7 cellular contexts compared by ENCODE assay signal in the genomic region with DNA sequence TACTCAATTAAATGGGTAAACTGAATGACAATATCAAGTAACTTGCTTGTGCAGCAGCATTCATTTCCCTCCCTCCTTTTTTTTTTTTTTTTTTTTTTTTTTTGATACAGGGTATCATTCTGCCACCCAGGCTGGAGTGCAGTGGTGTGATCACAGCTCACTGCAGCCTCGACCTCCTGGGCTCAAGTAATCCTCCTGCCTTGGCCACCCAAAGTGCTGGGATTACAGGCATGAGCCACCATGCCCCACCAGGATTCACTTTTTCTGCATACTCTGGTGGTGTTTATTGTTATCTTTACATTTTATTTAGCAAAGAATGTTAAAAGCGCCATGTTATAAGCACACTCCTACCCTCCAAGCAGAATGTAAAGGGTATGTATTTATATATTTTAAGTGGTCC. TPM values are rescaled to one million over a fixed set of nuclear protein-coding genes. Genes with fewer than 3 reads are reported as not detected.
DNase-seq lines count a peak whose midpoint lies in the region; ATAC-seq and TF ChIP-seq lines count a peak whose summit lies in the region.
"Not testable (repeated sequence)": the region's sequence is repeated elsewhere in the genome, so short reads cannot be mapped to it uniquely, and the experiment has no call there.

No MANE protein-coding gene starts in this region.

- H3K4me2 ChIP-seq in GM23248 (ENCODE audit: unreplicated experiment); OCI-LY1 (ENCODE audit: low read length): not testable (repeated sequence)
- H3K4me2 ChIP-seq in hepatocyte: peak overlapping the region; percentile 94

- H3K36me3 ChIP-seq in CD4-positive, CD25-positive, alpha-beta regulatory T cell (ENCODE audit: control insufficient read depth, insufficient read depth, low read length); GM23248 (ENCODE audit: low read depth); SK-N-MC (ENCODE audit: insufficient read depth, low read length); hepatocyte (replicated peaks; ENCODE audit: insufficient read depth, low read depth): not testable (repeated sequence)
- H3K36me3 ChIP-seq in OCI-LY1 (ENCODE audit: insufficient read depth, low read length): peaks cover 14% of the 10 kb centered on the region

- TF ChIP-seq CTCF in OCI-LY1 (IDR thresholded peaks at IDR 0.05; ENCODE audit: low read length); hepatocyte (IDR thresholded peaks at IDR 0.05; ENCODE audit: poor library complexity); natural killer cell (IDR thresholded peaks at IDR 0.05); neural crest cell (conservative IDR thresholded peaks at IDR 0.05): not testable (repeated sequence)

- peaks cover 13% of the 10 kb centered on the region; the same call in 1 of the 2 replicates for H3F3A ChIP-seq in GM23248 (ENCODE audit: insufficient read depth)
- not testable (repeated sequence) for H3F3A ChIP-seq in OCI-LY1 (ENCODE audit: insufficient read depth, low read length)

- H3K36me3 Mint-ChIP-seq in CD4-positive, CD25-positive, alpha-beta regulatory T cell; natural killer cell; neural crest cell (ENCODE audit: low read depth): not testable (repeated sequence)

- intact Hi-C loops in natural killer cell (cut with micrococcal nuclease): not testable (repeated sequence)

- not testable (repeated sequence) for H3K9me3 Mint-ChIP-seq in CD4-positive, CD25-positive, alpha-beta regulatory T cell; natural killer cell; neural crest cell

- peaks cover 28% of the 10 kb centered on the region for H3K27me3 Mint-ChIP-seq in CD4-positive, CD25-positive, alpha-beta regulatory T cell
- H3K27me3 Mint-ChIP-seq in natural killer cell (ENCODE audit: low read depth in 2 of 2): not testable (repeated sequence)
- peaks cover 20% of the 10 kb centered on the region for H3K27me3 Mint-ChIP-seq in neural crest cell (ENCODE audit: low read depth)

- H3K4me3 Mint-ChIP-seq in CD4-positive, CD25-positive, alpha-beta regulatory T cell: peak overlapping the region in 3 of 4 donors; percentile 88 to 95 (median 95)
- H3K4me3 Mint-ChIP-seq in natural killer cell (peak overlapping the region; percentile 93), neural crest cell (peak overlapping the region; percentile 90)

- in situ Hi-C loops in GM23248 (cut with MboI): not testable (repeated sequence)

- peaks cover 24 to 36% (median 32%) of the 10 kb centered on the region in 4 donors for H3K4me1 Mint-ChIP-seq in CD4-positive, CD25-positive, alpha-beta regulatory T cell
- H3K4me1 Mint-ChIP-seq in natural killer cell (peaks cover 28 to 31% of the 10 kb centered on the region in 2 donors), neural crest cell (peaks cover 25% of the 10 kb centered on the region)

- peaks cover 32% of the 10 kb centered on the region for H3K79me2 ChIP-seq in GM23248 (ENCODE audit: insufficient read depth)
- H3K79me2 ChIP-seq in OCI-LY1 (ENCODE audit: insufficient read depth, low read length): peaks cover 38% of the 10 kb centered on the region
- H3K79me2 ChIP-seq in hepatocyte: peaks cover 42% of the 10 kb centered on the region

- not testable (repeated sequence) for DNase-seq in CD4-positive, CD25-positive, alpha-beta regulatory T cell; GM23248; SK-N-MC (ENCODE audit: low read depth, low spot score); hepatocyte (ENCODE audit: low spot score); natural killer cell; neural crest cell (ENCODE audit: low read depth, low spot score)

- not testable (repeated sequence) for H3K9me2 ChIP-seq in GM23248 (ENCODE audit: insufficient read depth); OCI-LY1 (ENCODE audit: low read depth, low read length); hepatocyte (replicated peaks; ENCODE audit: insufficient read depth)

- 0 out of 2 replicates have a peak overlapping the region, but pooled peaks have one; percentile 93 for H3K9ac ChIP-seq in GM23248
- not testable (repeated sequence) for H3K9ac ChIP-seq in OCI-LY1 (ENCODE audit: low read length); SK-N-MC (ENCODE audit: insufficient read length)

- H3K27me3 ChIP-seq in CD4-positive, CD25-positive, alpha-beta regulatory T cell (ENCODE audit: control insufficient read depth, insufficient read depth, low read length): peaks cover 12% of the 10 kb centered on the region
- H3K27me3 ChIP-seq in GM23248 (replicated peaks; ENCODE audit: insufficient read depth); OCI-LY1 (ENCODE audit: insufficient read depth, low read length); hepatocyte: not testable (repeated sequence)

- WGBS in GM23248 (ENCODE audit: low coverage in 1 of 2, low lambda C conversion rate in 2 of 2, missing lambda C conversion rate in 2 of 2), 2 experiments: 85% methylated on average over 2 of the region's 2 CpGs
- WGBS in hepatocyte (ENCODE audit: low lambda C conversion rate, missing lambda C conversion rate): 66% methylated on average over 2 of the region's 2 CpGs

- H3K4me1 ChIP-seq in CD4-positive, CD25-positive, alpha-beta regulatory T cell (ENCODE audit: control insufficient read depth, insufficient read depth, low read length, poor library complexity, severe bottlenecking): peaks cover 30% of the 10 kb centered on the region
- H3K4me1 ChIP-seq in GM23248 (ENCODE audit: insufficient read depth) (peaks cover 30% of the 10 kb centered on the region), OCI-LY1 (ENCODE audit: insufficient read depth, low read length, severe bottlenecking) (peaks cover 38% of the 10 kb centered on the region), hepatocyte (ENCODE audit: insufficient read depth) (peaks cover 15% of the 10 kb centered on the region)

- H3K27ac ChIP-seq in CD4-positive, CD25-positive, alpha-beta regulatory T cell (ENCODE audit: insufficient read depth, low read length, poor library complexity, severe bottlenecking); GM23248; hepatocyte: not testable (repeated sequence)
- H3K27ac ChIP-seq in OCI-LY1 (ENCODE audit: low read depth, low read length, poor library complexity, severe bottlenecking): peak overlapping the region; percentile 68
- peak overlapping the region; percentile 66 for H3K27ac ChIP-seq in SK-N-MC

- H3K9me3 ChIP-seq in CD4-positive, CD25-positive, alpha-beta regulatory T cell (ENCODE audit: control insufficient read depth in 2 of 2, low read length in 2 of 2); GM23248 (ENCODE audit: low read depth); OCI-LY1 (ENCODE audit: low read length); SK-N-MC (ENCODE audit: low read depth, low read length); hepatocyte (ENCODE audit: low read depth): not testable (repeated sequence)

- H3K27ac Mint-ChIP-seq in CD4-positive, CD25-positive, alpha-beta regulatory T cell; natural killer cell; neural crest cell (ENCODE audit: unreplicated experiment): not testable (repeated sequence)

- not testable (repeated sequence) for ATAC-seq in CD4-positive, CD25-positive, alpha-beta regulatory T cell (ENCODE audit: low read depth in 2 of 2); natural killer cell

- H2AFZ ChIP-seq in GM23248: 0 out of 2 replicates have a peak overlapping the region, but pooled peaks have one; percentile 83
- not testable (repeated sequence) for H2AFZ ChIP-seq in OCI-LY1 (ENCODE audit: low read length); hepatocyte

- not testable (repeated sequence) for H3K4me3 ChIP-seq in CD4-positive, CD25-positive, alpha-beta regulatory T cell (ENCODE audit: low read depth, low read length); OCI-LY1 (ENCODE audit: low read depth, low read length, poor library complexity, severe bottlenecking); SK-N-MC; hepatocyte
- peak overlapping the region; percentile 78; the same call in 1 of the 2 replicates for H3K4me3 ChIP-seq in GM23248

- H4K20me1 ChIP-seq in GM23248 (ENCODE audit: insufficient read depth); OCI-LY1 (ENCODE audit: insufficient read depth, low read length): not testable (repeated sequence)
- peaks cover 28% of the 10 kb centered on the region for H4K20me1 ChIP-seq in hepatocyte (ENCODE audit: insufficient read depth, poor library complexity, severe bottlenecking)

RNA-seq across cellular contexts. Expression of a gene that starts 1.3 kb away (rescaled TPM):
- total RNA-seq in CD4-positive, CD25-positive, alpha-beta regulatory T cell: 61.7 TPM
- polyA plus RNA-seq in CD4-positive, CD25-positive, alpha-beta regulatory T cell: 100 to 1,000 TPM in 2 of 4 donors, 10 to 100 TPM in 2; 70.3 to 107 (median 90.6) TPM
- total RNA-seq in GM23248 (2014; rRNA removed; shearing (Covaris generic)): 108 and 109 TPM in 2 replicates
- polyA plus RNA-seq in GM23248 (2016; fragmentation: Nextera tagmentation; extraction: Ambion mirVana) (211 and 216 TPM in 2 replicates), hepatocyte (186 and 196 TPM in 2 replicates)
- total RNA-seq in hepatocyte (118 and 141 TPM in 2 replicates), natural killer cell (10 to 100 TPM; 79.3 to 90.5 (median 88.8) TPM), neural crest cell (219 and 232 TPM in 2 replicates)
